In genomic region chr5:143356855-143357254, GRCh38 we compare ENCODE assay signal across 27 cellular contexts. TPM values are rescaled to one million over a fixed set of nuclear protein-coding genes. Genes with fewer than 3 reads are reported as not detected.
DNase-seq lines count a peak whose midpoint lies in the region; ATAC-seq and TF ChIP-seq lines count a peak whose summit lies in the region.
"Had no signal": no experiment of that assay in that cellular context is flagged by ENCODE, and none has a peak within 500 bp of the region (broad histone marks: within the 10 kb centered on the region; RNA-seq: fewer than 3 reads in every experiment).

No MANE protein-coding gene starts in this region.

- intact Hi-C loops in MCF 10A (cut with micrococcal nuclease), result no loop called here
- intact Hi-C loops in mammary epithelial cell (cut with micrococcal nuclease), result no loop called here
- intact Hi-C loops in right lobe of liver (cut with DNase I), result no loop called here
- intact Hi-C loops in left ventricle myocardium superior (cut with micrococcal nuclease), result no loop called here
- intact Hi-C loops in activated T-helper 2 cell treated with anti-CD3 and anti-CD28 coated beads, Interferon-gamma antibody, Interleukin-2, Interleukin-4, amounts not matched to agents 10 μg/mL and 5 μg/mL and 100 μg/mL, durations not matched to agents 14 hours and 24 hours and 36 hours (cut with micrococcal nuclease), result no loop called here

- CTCF ChIA-PET in MCF 10A (lab: Yijun Ruan, JAX) (interaction anchor here (0.6 kb wide), 1 partner anchor 610 kb away, joined by 3 read pairs; no protein-coding TSS in a partner anchor), mammary epithelial cell (lab: Charles Lee; ENCODE audit: low non-redundant PET) (no interaction called here), T-cell (lab: Charles Lee) (interaction anchor here (0.7 to 1.1 kb wide), 2 partner anchors 41 to 784 kb away, joined by 3 to 5 read pairs; no protein-coding TSS in a partner anchor)

- H3K4me2 ChIP-seq in mammary epithelial cell (ENCODE audit: insufficient read depth, low read depth, low read length), result no peak overlapping the region
- H3K4me2 ChIP-seq: GM23338 had no signal

- H3K36me3 Mint-ChIP-seq in MCF 10A (ENCODE audit: insufficient read depth, unreplicated experiment), result peaks cover 20% of the 10 kb centered on the region
- H3K36me3 Mint-ChIP-seq in T-cell, result peaks cover 11% of the 10 kb centered on the region
- peaks cover 19% of the 10 kb centered on the region for H3K36me3 Mint-ChIP-seq in activated T-helper 2 cell treated with anti-CD3 and anti-CD28 coated beads, Interferon-gamma antibody, Interleukin-2, Interleukin-4, amounts not matched to agents 10 μg/mL and 5 μg/mL and 100 μg/mL, durations not matched to agents 14 hours and 24 hours and 36 hours (ENCODE audit: low read depth)

- H3K27me3 ChIP-seq in mammary epithelial cell (ENCODE audit: insufficient read depth, low read length), result no peaks in the 10 kb centered on the region
- H3K27me3 ChIP-seq in right lobe of liver, result no peaks in the 10 kb centered on the region
- H3K27me3 ChIP-seq: Peyer's patch, suprapubic skin, upper lobe of right lung had no signal

- dilution Hi-C loops in mammary epithelial cell (cut with HindIII; ENCODE audit: low sequenced_read_pairs), result no loop called here

- TF ChIP-seq CTCF in MCF 10A (IDR thresholded peaks at IDR 0.05; ENCODE audit: unreplicated experiment), result no peak
- no peak for TF ChIP-seq CTCF in mammary epithelial cell (conservative IDR thresholded peaks at IDR 0.05 in 1 of 2, IDR thresholded peaks at IDR 0.05 in 1 of 2; ENCODE audit: extremely low read depth in 1 of 2, insufficient read depth in 1 of 2, low read depth in 1 of 2, low read length in 2 of 2)
- TF ChIP-seq CTCF in right lobe of liver (IDR thresholded peaks at IDR 0.05), result no peak
- TF ChIP-seq CTCF in coronary artery (IDR thresholded peaks at IDR 0.05), result no peak

- H3K36me3 ChIP-seq in mammary epithelial cell (ENCODE audit: insufficient read depth, low read length) (no peaks in the 10 kb centered on the region), right lobe of liver (no peaks in the 10 kb centered on the region)
- H3K36me3 ChIP-seq: Peyer's patch, suprapubic skin, upper lobe of right lung had no signal

- H3K9me3 ChIP-seq in mammary epithelial cell (replicated peaks; ENCODE audit: insufficient read depth, low read length) (no peaks in the 10 kb centered on the region), right lobe of liver (no peaks in the 10 kb centered on the region)
- H3K9me3 ChIP-seq: Peyer's patch, suprapubic skin, upper lobe of right lung had no signal

- H4K20me1 ChIP-seq in mammary epithelial cell (ENCODE audit: insufficient read depth, low read length), result no peaks in the 10 kb centered on the region

- DNase-seq in MCF 10A (ENCODE audit: unreplicated experiment) (no peak), mammary epithelial cell (no peak), T-cell (no peak), right lobe of liver (no peak), left ventricle myocardium superior (no peak), AG20443 (ENCODE audit: low spot score) (no peak), coronary artery (ENCODE audit: low spot score) (no peak)
- no peak for DNase-seq in activated T-helper 2 cell treated with anti-CD3 and anti-CD28 coated beads, Interferon-gamma antibody, Interleukin-2, Interleukin-4, amounts not matched to agents 10 μg/mL and 5 μg/mL and 100 μg/mL, durations not matched to agents 14 hours and 24 hours and 36 hours (ENCODE audit: low spot score)
- DNase-seq: activated CD8-positive, alpha-beta T cell treated with anti-CD3 and anti-CD28 coated beads for 36 hours; anterior cingulate cortex; DMS 273 treated with DMSO at 0.1 percent for 48 hours; hippocampal formation; left cardiac atrium; NCI-H2029 treated with DMSO at 0.1 percent for 48 hours; NCI-H2227 treated with DMSO at 0.1 percent for 48 hours; NCI-H69; Peyer's patch; SIG-M5; stimulated activated CD4-positive, alpha-beta T cell treated with anti-CD3 and anti-CD28 coated beads, Interleukin-4, amount 100 ng/mL, for 4 hours; T-helper 9 cell; upper lobe of right lung had no signal

- H3K9ac ChIP-seq in mammary epithelial cell (ENCODE audit: insufficient read depth, low read length), result no peak overlapping the region

- POLR2A ChIA-PET in MCF 10A (lab: Yijun Ruan, JAX), result interaction anchor here (0.7 to 4.3 kb wide), 13 partner anchors 12 to 306 kb away, joined by 3 to 24 read pairs (median 4); no protein-coding TSS in a partner anchor
- POLR2A ChIA-PET in T-cell (lab: Charles Lee), result interaction anchor here (0.5 to 0.6 kb wide), 2 partner anchors 21 to 62 kb away, joined by 3 read pairs; no protein-coding TSS in a partner anchor

- no peak for TF ChIP-seq POLR2A in right lobe of liver (IDR thresholded peaks at IDR 0.05)

- peaks cover 14% of the 10 kb centered on the region for H3K4me1 ChIP-seq in mammary epithelial cell (ENCODE audit: insufficient read depth, low read length)
- peaks cover 0 to 70% (median 15%) of the 10 kb centered on the region in 4 donors for H3K4me1 ChIP-seq in right lobe of liver

- ATAC-seq in T-cell (replicated peaks in 1 of 4) (no peak), right lobe of liver (peak in 3 of 4 donors; percentile 15 to 31 (median 25)), left ventricle myocardium superior (no peak)
- ATAC-seq: activated CD8-positive, alpha-beta T cell treated with anti-CD3 and anti-CD28 coated beads for 36 hours; activated naive CD4-positive, alpha-beta T cell treated with anti-CD3 and anti-CD28 coated beads, Interleukin-2, amount 50 U/mL, for 72 hours; activated T-helper 17 cell treated with anti-CD3 and anti-CD28 coated beads, Interleukin-2, amount 50 U/mL, for 72 hours; GM23338; left cardiac atrium; sciatic nerve; upper lobe of right lung had no signal

- H2AFZ ChIP-seq in mammary epithelial cell (ENCODE audit: low read depth, low read length), result no peak overlapping the region
- H2AFZ ChIP-seq: GM23338 had no signal

- BruUV-seq in MCF 10A (replicated peaks; lab: Mats Ljungman, UMichigan) (no TSS peak), mammary epithelial cell (replicated peaks; lab: Mats Ljungman, UMichigan) (no TSS peak)

- H3K4me3 Mint-ChIP-seq in MCF 10A (ENCODE audit: unreplicated experiment), result no peak overlapping the region
- no peak overlapping the region for H3K4me3 Mint-ChIP-seq in T-cell
- no peak overlapping the region for H3K4me3 Mint-ChIP-seq in activated T-helper 2 cell treated with anti-CD3 and anti-CD28 coated beads, Interferon-gamma antibody, Interleukin-2, Interleukin-4, amounts not matched to agents 10 μg/mL and 5 μg/mL and 100 μg/mL, durations not matched to agents 14 hours and 24 hours and 36 hours (ENCODE audit: low read depth)
- H3K4me3 Mint-ChIP-seq: activated CD8-positive, alpha-beta T cell treated with anti-CD3 and anti-CD28 coated beads for 36 hours; activated T-helper 17 cell treated with anti-CD3 and anti-CD28 coated beads, Interleukin-2, amount 50 U/mL, for 72 hours; GM23338; memory B cell had no signal

- in situ Hi-C loops in mammary epithelial cell (cut with MboI; ENCODE audit: low sequenced_read_pairs in 2 of 2), result no loop called here

- peak overlapping the region; percentile 39 for H3K27ac Mint-ChIP-seq in MCF 10A (ENCODE audit: low read depth, unreplicated experiment)
- H3K27ac Mint-ChIP-seq in T-cell, result peak overlapping the region; percentile 64 to 81
- H3K27ac Mint-ChIP-seq in activated T-helper 2 cell treated with anti-CD3 and anti-CD28 coated beads, Interferon-gamma antibody, Interleukin-2, Interleukin-4, amounts not matched to agents 10 μg/mL and 5 μg/mL and 100 μg/mL, durations not matched to agents 14 hours and 24 hours and 36 hours, result no peak overlapping the region
- H3K27ac Mint-ChIP-seq: activated CD8-positive, alpha-beta T cell treated with anti-CD3 and anti-CD28 coated beads for 36 hours; activated naive CD4-positive, alpha-beta T cell treated with anti-CD3 and anti-CD28 coated beads, Interleukin-2, amount 50 U/mL, for 72 hours; activated T-helper 17 cell treated with anti-CD3 and anti-CD28 coated beads, Interleukin-2, amount 50 U/mL, for 72 hours; GM23338; memory B cell had no signal

- peaks cover 100% of the 10 kb centered on the region for H3K79me2 ChIP-seq in mammary epithelial cell (ENCODE audit: insufficient read depth, low read length)

- H3K27ac ChIP-seq in mammary epithelial cell (ENCODE audit: insufficient read depth, low read depth, low read length) (no peak overlapping the region), right lobe of liver (peak overlapping the region in 1 of 3 donors; percentile 10), coronary artery (no peak overlapping the region)
- H3K27ac ChIP-seq: Peyer's patch, suprapubic skin, upper lobe of right lung had no signal

- H3K4me3 ChIP-seq in mammary epithelial cell (replicated peaks in 1 of 3; ENCODE audit: insufficient read depth in 1 of 3, low read depth in 2 of 3, low read length in 3 of 3) (no peak overlapping the region), right lobe of liver (no peak overlapping the region), coronary artery (no peak overlapping the region)
- H3K4me3 ChIP-seq: GM23338, Peyer's patch, suprapubic skin, upper lobe of right lung had no signal

- WGBS in mammary epithelial cell (ENCODE audit: low coverage, missing lambda C conversion rate), result 92% methylated on average over 3 of the region's 3 CpGs
- WGBS in right lobe of liver (ENCODE audit: insufficient coverage, low coverage, low lambda C conversion rate, missing lambda C conversion rate), result 10% methylated on average over 3 of the region's 3 CpGs

- H3K4me1 Mint-ChIP-seq in MCF 10A (ENCODE audit: insufficient read depth, unreplicated experiment) (peaks cover 49% of the 10 kb centered on the region), T-cell (peaks cover 58 to 92% (median 88%) of the 10 kb centered on the region in 3 donors)
- peaks cover 59% of the 10 kb centered on the region for H3K4me1 Mint-ChIP-seq in activated T-helper 2 cell treated with anti-CD3 and anti-CD28 coated beads, Interferon-gamma antibody, Interleukin-2, Interleukin-4, amounts not matched to agents 10 μg/mL and 5 μg/mL and 100 μg/mL, durations not matched to agents 14 hours and 24 hours and 36 hours (ENCODE audit: low read depth)

- H3K9me3 Mint-ChIP-seq in MCF 10A (ENCODE audit: unreplicated experiment) (no peaks in the 10 kb centered on the region), T-cell (no peaks in the 10 kb centered on the region)
- H3K9me3 Mint-ChIP-seq in activated T-helper 2 cell treated with anti-CD3 and anti-CD28 coated beads, Interferon-gamma antibody, Interleukin-2, Interleukin-4, amounts not matched to agents 10 μg/mL and 5 μg/mL and 100 μg/mL, durations not matched to agents 14 hours and 24 hours and 36 hours, result no peaks in the 10 kb centered on the region
- H3K9me3 Mint-ChIP-seq: activated CD8-positive, alpha-beta T cell treated with anti-CD3 and anti-CD28 coated beads for 36 hours; activated naive CD4-positive, alpha-beta T cell treated with anti-CD3 and anti-CD28 coated beads, Interleukin-2, amount 50 U/mL, for 72 hours; activated T-helper 17 cell treated with anti-CD3 and anti-CD28 coated beads, Interleukin-2, amount 50 U/mL, for 72 hours; GM23338; memory B cell had no signal

- H3K27me3 Mint-ChIP-seq in MCF 10A (ENCODE audit: insufficient read depth, unreplicated experiment) (no peaks in the 10 kb centered on the region), T-cell (no peaks in the 10 kb centered on the region)
- H3K27me3 Mint-ChIP-seq in activated T-helper 2 cell treated with anti-CD3 and anti-CD28 coated beads, Interferon-gamma antibody, Interleukin-2, Interleukin-4, amounts not matched to agents 10 μg/mL and 5 μg/mL and 100 μg/mL, durations not matched to agents 14 hours and 24 hours and 36 hours (ENCODE audit: low read depth), result no peaks in the 10 kb centered on the region
- H3K27me3 Mint-ChIP-seq: activated CD8-positive, alpha-beta T cell treated with anti-CD3 and anti-CD28 coated beads for 36 hours; activated T-helper 17 cell treated with anti-CD3 and anti-CD28 coated beads, Interleukin-2, amount 50 U/mL, for 72 hours; memory B cell had no signal

RNA-seq across cellular contexts. Expression of gene NR3C1, which starts 46.6 kb away (rescaled TPM):
- total RNA-seq in MCF 10A (2022) (92.9 and 113 TPM in 2 replicates), mammary epithelial cell (10 to 100 TPM; 62.8 to 64.4 TPM), T-cell (100 to 1,000 TPM; 108 to 156 (median 122) TPM), right lobe of liver (10 to 100 TPM; 27.3 to 60.1 (median 47.2) TPM), left ventricle myocardium superior (53.0 TPM)
- 27.0 TPM for polyA plus RNA-seq in mammary epithelial cell
- 97.8 TPM for polyA minus RNA-seq in mammary epithelial cell
- total RNA-seq in activated T-helper 2 cell treated with anti-CD3 and anti-CD28 coated beads, Interferon-gamma antibody, Interleukin-2, Interleukin-4, amounts not matched to agents 10 μg/mL and 5 μg/mL and 100 μg/mL, durations not matched to agents 14 hours and 24 hours and 36 hours, result 51.3 and 52.0 TPM in 2 replicates

Comparison
In these comparisons a context has a peak if more than half of its experiments do, and no peak if none do; other contexts are left out.
1. ATAC-seq: peak in right lobe of liver (3 of 4); none in T-cell (0 of 4) and left ventricle myocardium superior (single experiment).